ENCODE assay signal across 15 cellular contexts in genomic region chr1:20372676-20373075, GRCh38.
DNase-seq lines count a peak whose midpoint lies in the region; ATAC-seq and TF ChIP-seq lines count a peak whose summit lies in the region.
"Had no signal": no experiment of that assay in that cellular context is flagged by ENCODE, and none has a peak within 500 bp of the region (broad histone marks: within the 10 kb centered on the region; RNA-seq: fewer than 3 reads in every experiment).

No MANE protein-coding gene starts in this region.

- H3K9ac ChIP-seq in parathyroid adenoma: no peak overlapping the region
- H3K9ac ChIP-seq: GM23248 had no signal

- WGBS in ovary, 3 donors: 64 to 78% (median 70%) methylated on average over 4 of the region's 4 CpGs

- DNase-seq in OCI-LY7 (ENCODE audit: low spot score) (no peak), ovary (no peak)
- DNase-seq in activated CD4-positive, CD25-positive, alpha-beta regulatory T cell (lab: John Stamatoyannopoulos, UW): no peak
- DNase-seq in T-helper 2 cell treated with Interferon-gamma antibody and Interleukin-4, amounts not matched to agents 5 μg/mL and 100 μg/mL, for 36 hours (ENCODE audit: low spot score): no peak
- DNase-seq: Caco-2; CD4-positive, CD25-positive, alpha-beta regulatory T cell; CD8-positive, alpha-beta T cell; DMS153; DND-41; GM23248; H7; HCEC 1CT had no signal

- H3K9me2 ChIP-seq in OCI-LY7 (ENCODE audit: insufficient read depth, low read length): no peaks in the 10 kb centered on the region

- H3K27me3 ChIP-seq in parathyroid adenoma (ENCODE audit: control insufficient read depth, insufficient read depth, low read length) (no peaks in the 10 kb centered on the region), ovary (no peaks in the 10 kb centered on the region)

- H3K36me3 ChIP-seq in OCI-LY7 (ENCODE audit: insufficient read depth, low read length) (no peaks in the 10 kb centered on the region), parathyroid adenoma (ENCODE audit: control insufficient read depth, insufficient read depth, low read length) (no peaks in the 10 kb centered on the region), ovary (no peaks in the 10 kb centered on the region)

- H3K79me2 ChIP-seq in OCI-LY7 (ENCODE audit: insufficient read depth, low read depth, low read length) (no peaks in the 10 kb centered on the region), parathyroid adenoma (no peaks in the 10 kb centered on the region)

- no peaks in the 10 kb centered on the region for H3K9me3 Mint-ChIP-seq in stimulated activated memory B cell treated with anti-CD40 and anti-IgM and Interleukin-4, amounts not matched to agents 10 μg/mL and 1 μg/mL and 100 μg/mL, for 72 hours
- H3K9me3 Mint-ChIP-seq in T-helper 2 cell treated with Interferon-gamma antibody and Interleukin-4, amounts not matched to agents 5 μg/mL and 100 μg/mL, for 36 hours: no peaks in the 10 kb centered on the region
- H3K9me3 Mint-ChIP-seq: CD4-positive, CD25-positive, alpha-beta regulatory T cell; CD8-positive, alpha-beta T cell had no signal

- peaks cover 32% of the 10 kb centered on the region for H3K4me1 Mint-ChIP-seq in stimulated activated memory B cell treated with anti-CD40 and anti-IgM and Interleukin-4, amounts not matched to agents 10 μg/mL and 1 μg/mL and 100 μg/mL, for 72 hours
- no peaks in the 10 kb centered on the region for H3K4me1 Mint-ChIP-seq in T-helper 2 cell treated with Interferon-gamma antibody and Interleukin-4, amounts not matched to agents 5 μg/mL and 100 μg/mL, for 36 hours (ENCODE audit: low read depth)

- TF ChIP-seq EP300 in ovary (IDR thresholded peaks at IDR 0.05): no peak

- CTCF ChIA-PET in OCI-LY7 (lab: Charles Lee; ENCODE audit: unreplicated experiment): no interaction called here

- POLR2A ChIA-PET in OCI-LY7 (lab: Charles Lee): interaction anchor here (0.8 kb wide), 1 partner anchor 288 kb away, joined by 3 read pairs; no protein-coding TSS in a partner anchor

- no peak overlapping the region for H3K4me3 ChIP-seq in OCI-LY7 (ENCODE audit: low read depth, low read length, poor library complexity, severe bottlenecking)
- no peak overlapping the region for H3K4me3 ChIP-seq in parathyroid adenoma (ENCODE audit: low read depth, low read length)
- no peak overlapping the region for H3K4me3 ChIP-seq in ovary
- H3K4me3 ChIP-seq: GM23248 had no signal

- TF ChIP-seq CTCF in OCI-LY7 (conservative IDR thresholded peaks at IDR 0.05; ENCODE audit: low read length) (no peak), parathyroid adenoma (IDR thresholded peaks at IDR 0.05) (no peak), ovary (IDR thresholded peaks at IDR 0.05) (no peak)

- H2AFZ ChIP-seq in OCI-LY7 (ENCODE audit: low read length) (no peak overlapping the region), parathyroid adenoma (no peak overlapping the region)
- H2AFZ ChIP-seq: GM23248 had no signal

- H3K9me3 ChIP-seq in OCI-LY7 (ENCODE audit: low read length) (no peaks in the 10 kb centered on the region), parathyroid adenoma (ENCODE audit: control insufficient read depth, low read length) (no peaks in the 10 kb centered on the region), ovary (no peaks in the 10 kb centered on the region)
- H3K9me3 ChIP-seq: Caco-2 had no signal

- no peaks in the 10 kb centered on the region for H4K20me1 ChIP-seq in OCI-LY7 (ENCODE audit: insufficient read depth, low read length)

- no peak for TF ChIP-seq POLR2A in ovary (IDR thresholded peaks at IDR 0.05)

- peak overlapping the region; percentile 57 for H3K4me2 ChIP-seq in OCI-LY7 (ENCODE audit: low read length)
- H3K4me2 ChIP-seq in parathyroid adenoma (ENCODE audit: low read length): no peak overlapping the region

- H3K4me3 Mint-ChIP-seq in stimulated activated memory B cell treated with anti-CD40 and anti-IgM and Interleukin-4, amounts not matched to agents 10 μg/mL and 1 μg/mL and 100 μg/mL, for 72 hours: no peak overlapping the region
- no peak overlapping the region for H3K4me3 Mint-ChIP-seq in T-helper 2 cell treated with Interferon-gamma antibody and Interleukin-4, amounts not matched to agents 5 μg/mL and 100 μg/mL, for 36 hours
- H3K4me3 Mint-ChIP-seq: CD4-positive, CD25-positive, alpha-beta regulatory T cell; CD8-positive, alpha-beta T cell had no signal

- ATAC-seq in stimulated activated memory B cell treated with anti-CD40 and anti-IgM and Interleukin-4, amounts not matched to agents 10 μg/mL and 1 μg/mL and 100 μg/mL, for 72 hours: no peak
- ATAC-seq: CD8-positive, alpha-beta T cell had no signal

- peaks cover 26% of the 10 kb centered on the region for H3K27me3 Mint-ChIP-seq in stimulated activated memory B cell treated with anti-CD40 and anti-IgM and Interleukin-4, amounts not matched to agents 10 μg/mL and 1 μg/mL and 100 μg/mL, for 72 hours
- H3K27me3 Mint-ChIP-seq in T-helper 2 cell treated with Interferon-gamma antibody and Interleukin-4, amounts not matched to agents 5 μg/mL and 100 μg/mL, for 36 hours (ENCODE audit: low read depth): peaks cover 18% of the 10 kb centered on the region

- peak overlapping the region; percentile 1 for H3K27ac Mint-ChIP-seq in stimulated activated memory B cell treated with anti-CD40 and anti-IgM and Interleukin-4, amounts not matched to agents 10 μg/mL and 1 μg/mL and 100 μg/mL, for 72 hours
- no peak overlapping the region for H3K27ac Mint-ChIP-seq in T-helper 2 cell treated with Interferon-gamma antibody and Interleukin-4, amounts not matched to agents 5 μg/mL and 100 μg/mL, for 36 hours
- H3K27ac Mint-ChIP-seq: CD4-positive, CD25-positive, alpha-beta regulatory T cell; CD8-positive, alpha-beta T cell had no signal

- H3K27ac ChIP-seq in OCI-LY7 (ENCODE audit: low read depth, low read length, poor library complexity, severe bottlenecking) (no peak overlapping the region), parathyroid adenoma (peak overlapping the region; percentile 51), ovary (no peak overlapping the region)
- H3K27ac ChIP-seq: C4-2B, GM23248 had no signal

- intact Hi-C loops in OCI-LY7 (cut with micrococcal nuclease; ENCODE audit: unreplicated experiment): no loop called here
- intact Hi-C loops in ovary (cut with DNase I): loop anchor here in 1 of 4 donors (10.0 kb wide), 1 partner anchor 122 kb away; no protein-coding TSS in a partner anchor

- H3K4me1 ChIP-seq in OCI-LY7 (ENCODE audit: insufficient read depth, low read length, poor library complexity, severe bottlenecking) (peaks cover 27% of the 10 kb centered on the region), parathyroid adenoma (peaks cover 13% of the 10 kb centered on the region), ovary (ENCODE audit: insufficient read depth) (no peaks in the 10 kb centered on the region)
- H3K4me1 ChIP-seq: Caco-2 had no signal

- no TSS peak for BruUV-seq in OCI-LY7 (replicated peaks; lab: Mats Ljungman, UMichigan)

- no peaks in the 10 kb centered on the region for H3K36me3 Mint-ChIP-seq in stimulated activated memory B cell treated with anti-CD40 and anti-IgM and Interleukin-4, amounts not matched to agents 10 μg/mL and 1 μg/mL and 100 μg/mL, for 72 hours
- H3K36me3 Mint-ChIP-seq in T-helper 2 cell treated with Interferon-gamma antibody and Interleukin-4, amounts not matched to agents 5 μg/mL and 100 μg/mL, for 36 hours (ENCODE audit: low read depth): no peaks in the 10 kb centered on the region
- H3K36me3 Mint-ChIP-seq: CD4-positive, CD25-positive, alpha-beta regulatory T cell; CD8-positive, alpha-beta T cell had no signal
